In genomic region chr15:95303659-95304058, GRCh38 we compare ENCODE assay signal across 1 cellular context.
TF ChIP-seq lines count a peak whose summit lies in the region.

No MANE protein-coding gene starts in this region.

TF ChIP-seq in endothelial cell of umbilical vein, 7 proteins besides CTCF, POLR2A, EP300 and RAD21 (continued from another document):
- TF ChIP-seq JUN (IDR thresholded peaks at IDR 0.05; ENCODE audit: borderline replicate concordance, insufficient read depth, insufficient read length, low read depth) (no peak), MYC (IDR thresholded peaks at IDR 0.05; ENCODE audit: low read depth, low read length) (no peak), POLR2AphosphoS5 (IDR thresholded peaks at IDR 0.05; ENCODE audit: insufficient read depth, low read depth, low read length) (no peak)
